ENCODE assay signal across 8 cellular contexts in genomic region chr20:3276400-3277015, GRCh38. TPM values are rescaled to one million over a fixed set of nuclear protein-coding genes. Genes with fewer than 3 reads are reported as not detected.
DNase-seq lines count a peak whose midpoint lies in the region; ATAC-seq, FAIRE-seq and TF ChIP-seq lines count a peak whose summit lies in the region.

No MANE protein-coding gene starts in this region.

- no peak overlapping the region for H3K4me2 ChIP-seq in HepG2 (ENCODE audit: low read depth, low read length)

- H3K79me2 ChIP-seq in HepG2 (ENCODE audit: insufficient read depth, low read length): no peaks in the 10 kb centered on the region

- no peaks in the 10 kb centered on the region for H3K9me3 ChIP-seq in WERI-Rb-1 (ENCODE audit: severe bottlenecking)
- H3K9me3 ChIP-seq in HepG2 (ENCODE audit: low read length): no peaks in the 10 kb centered on the region

- H3K27ac ChIP-seq in WERI-Rb-1 (peak overlapping the region; percentile 34), HepG2 (ENCODE audit: extremely low read length, insufficient read depth, low read length) (no peak overlapping the region)

- no peak for TF ChIP-seq POLR2A in HepG2 (IDR thresholded peaks at IDR 0.05; ENCODE audit: insufficient read depth in 1 of 2, low read depth in 2 of 2, low read length in 2 of 2)

- TF ChIP-seq CTCF in LNCaP clone FGC (IDR thresholded peaks at IDR 0.05; ENCODE audit: control insufficient read depth, extremely low read depth, insufficient read depth) (peak; percentile 39), WERI-Rb-1 (IDR thresholded peaks at IDR 0.05; ENCODE audit: low read depth, low read length) (peak; percentile 83), HepG2 (CRISPR knock-in tag; IDR thresholded peaks at IDR 0.05) (peak; percentile 87)

- H3K4me3 ChIP-seq in LNCaP clone FGC (ENCODE audit: low read depth, low read length): no peak overlapping the region
- H3K4me3 ChIP-seq in WERI-Rb-1 (ENCODE audit: low read depth, low read length): no peak overlapping the region
- no peak overlapping the region for H3K4me3 ChIP-seq in HepG2 (replicated peaks in 1 of 3; ENCODE audit: insufficient read depth in 1 of 3, low read depth in 2 of 3, low read length in 3 of 3)

- H3K27me3 ChIP-seq in WERI-Rb-1 (ENCODE audit: insufficient read depth, low read depth, severe bottlenecking) (no peaks in the 10 kb centered on the region), HepG2 (ENCODE audit: control insufficient read depth in 1 of 2, insufficient read depth in 2 of 2, low read length in 2 of 2) (no peaks in the 10 kb centered on the region)

- H3K36me3 ChIP-seq in WERI-Rb-1 (peaks cover 4% of the 10 kb centered on the region), HepG2 (replicated peaks in 1 of 2; ENCODE audit: control insufficient read depth in 1 of 2, insufficient read depth in 2 of 2, low read length in 2 of 2) (peaks cover 14 to 23% of the 10 kb centered on the region in 2 experiments)

- in situ Hi-C loops in HepG2 (cut with HindIII; ENCODE audit: extremely low pct_ligation_motif_present, low pct_unique_long_range_greater_than_20kb): no loop called here

- TF ChIP-seq EP300 in HepG2 (IDR thresholded peaks at IDR 0.05; ENCODE audit: low read depth in 2 of 2, low read length in 2 of 2) (no peak), HepG2 (CRISPR knock-in tag; IDR thresholded peaks at IDR 0.05; ENCODE audit: borderline replicate concordance) (no peak)

- peak; percentile 67 for TF ChIP-seq RAD21 in HepG2 (CRISPR knock-in tag; IDR thresholded peaks at IDR 0.05)

- H2AFZ ChIP-seq in HepG2 (ENCODE audit: low read length): no peak overlapping the region

- DNase-seq in DMS53 (lab: John Stamatoyannopoulos, UW) (peak; percentile 76), LNCaP clone FGC (ENCODE audit: low read depth) (no peak), WERI-Rb-1 (peak; percentile 54), HepG2 (ENCODE audit: low spot score) (peak; percentile 68), NCI-H187 treated with DMSO at 0.1 percent for 48 hours (lab: John Stamatoyannopoulos, UW) (no peak)
- no peak for DNase-seq in activated CD4-positive, CD25-positive, alpha-beta regulatory T cell treated with anti-CD3 and anti-CD28 coated beads, Interleukin-2, amount 50 U/mL, for 72 hours

- no peaks in the 10 kb centered on the region for H3K4me1 ChIP-seq in HepG2 (ENCODE audit: insufficient read depth, low read length)

- CTCF ChIA-PET in HepG2 (lab: Yijun Ruan, JAX; ENCODE audit: low intra/inter-chr PET ratio, low total read pairs): interaction anchor here (0.8 to 1.8 kb wide), 4 partner anchors 27 to 223 kb away, joined by 3 to 19 read pairs (median 6); no protein-coding TSS in a partner anchor

- no peak overlapping the region for H3K9ac ChIP-seq in HepG2 (ENCODE audit: insufficient read depth, low read depth, low read length)

- no peaks in the 10 kb centered on the region for H4K20me1 ChIP-seq in HepG2 (ENCODE audit: insufficient read depth, low read length)

- POLR2A ChIA-PET in HepG2 (lab: Yijun Ruan, JAX): interaction anchor here (1.0 kb wide), 1 partner anchor 54 kb away, joined by 4 read pairs; no protein-coding TSS in a partner anchor

- BruUV-seq in HepG2 (replicated peaks; lab: Mats Ljungman, UMichigan): no TSS peak

- intact Hi-C loops in HepG2 (cut with micrococcal nuclease; ENCODE audit: unreplicated experiment): loop anchor here (1.0 kb wide), 1 partner anchor 58 kb away; no protein-coding TSS in a partner anchor

- FAIRE-seq in HepG2 (lab: Jason Lieb, UNC): peak; percentile 79

- ATAC-seq in HepG2 (peak; percentile 87), HG03354 (IDR thresholded peaks at IDR 0.05; ENCODE audit: poor library complexity, severe bottlenecking, unreplicated experiment) (no peak), GM18868 (IDR thresholded peaks at IDR 0.05; ENCODE audit: unreplicated experiment) (no peak)

- WGBS in HepG2 (ENCODE audit: low lambda C conversion rate): 26% methylated on average over 1 of the region's 1 CpG

TF ChIP-seq in HepG2, 621 proteins besides CTCF, POLR2A, EP300 and RAD21 (continues in another document):
- TF ChIP-seq ZBED4 (CRISPR knock-in tag; IDR thresholded peaks at IDR 0.05; ENCODE audit: borderline replicate concordance) (no peak), GATAD2A (CRISPR knock-in tag; IDR thresholded peaks at IDR 0.05) (0 out of 2 replicates have a peak, but pooled peaks have one; percentile 23), CHD4 (IDR thresholded peaks at IDR 0.05; ENCODE audit: borderline replicate concordance, low read length) (no peak), SALL2 (CRISPR knock-in tag; IDR thresholded peaks at IDR 0.05) (no peak), CHCHD3 (CRISPR knock-in tag; IDR thresholded peaks at IDR 0.05) (0 out of 2 replicates have a peak, but pooled peaks have one; percentile 34), RBM39 (IDR thresholded peaks at IDR 0.05; ENCODE audit: low read depth, low read length, poor library complexity, severe bottlenecking) (no peak), CENPX (CRISPR knock-in tag; IDR thresholded peaks at IDR 0.05) (no peak), SMC3 (IDR thresholded peaks at IDR 0.05; ENCODE audit: low read length) (peak; percentile 62; the same call in 1 of the 2 replicates), GABPB1 (CRISPR knock-in tag; IDR thresholded peaks at IDR 0.05) (no peak), RBAK (CRISPR knock-in tag; IDR thresholded peaks at IDR 0.05) (0 out of 2 replicates have a peak, but pooled peaks have one; percentile 19), ZBTB7B (CRISPR knock-in tag; IDR thresholded peaks at IDR 0.05) (no peak), ZBTB46 (CRISPR knock-in tag; IDR thresholded peaks at IDR 0.05; ENCODE audit: borderline replicate concordance) (no peak), ZFP62 (CRISPR knock-in tag; IDR thresholded peaks at IDR 0.05) (no peak), ELF1 (CRISPR knock-in tag; IDR thresholded peaks at IDR 0.05) (peak; percentile 24; the same call in 1 of the 2 replicates)

RNA-seq across cellular contexts. Expression of gene SLC4A11, which starts 37.5 kb away (rescaled TPM):
- 1.1 and 3.9 TPM in 2 replicates for total RNA-seq in HepG2 (2016; rRNA removed; fragmentation: Illumina TruSeq; extraction: Trizol)
- 0.30 and 1.1 TPM in 2 replicates for total RNA-seq in HepG2 (2016; cell fraction: cytosol; rRNA removed; fragmentation: Illumina TruSeq; extraction: Trizol; ENCODE audit: low read depth)
- 0.82 and 4.9 TPM in 2 replicates for total RNA-seq in HepG2 (2016; cell fraction: insoluble cytoplasmic fraction; rRNA removed; fragmentation: Illumina TruSeq; extraction: Trizol)
- 1.4 and 1.8 TPM in 2 replicates for total RNA-seq in HepG2 (2016; cell fraction: membrane; rRNA removed; fragmentation: Illumina TruSeq; extraction: Trizol)
- total RNA-seq in HepG2 (2016; cell fraction: nucleus; rRNA removed; fragmentation: Illumina TruSeq; extraction: Trizol): 5.0 and 8.1 TPM in 2 replicates
- polyA plus RNA-seq in HepG2 (2011; rRNA removed): 24.7 and 27.0 TPM in 2 replicates
- polyA plus RNA-seq in HepG2 (2011; cell fraction: cytosol; rRNA removed): 6.2 and 8.6 TPM in 2 replicates
- polyA plus RNA-seq in HepG2 (2011; cell fraction: nucleus; rRNA removed): 212 and 304 TPM in 2 replicates
- 9.7 and 13.8 TPM in 2 replicates for polyA plus RNA-seq in HepG2 (2012)
- 0.50 and 0.84 TPM in 2 replicates for polyA plus RNA-seq in HepG2 (2016; cell fraction: cytosol; fragmentation: Illumina TruSeq; extraction: Trizol; ENCODE audit: low read depth)
- 1.1 and 1.8 TPM in 2 replicates for polyA plus RNA-seq in HepG2 (2016; cell fraction: insoluble cytoplasmic fraction; fragmentation: Illumina TruSeq; extraction: Trizol; ENCODE audit: low read depth)
- polyA plus RNA-seq in HepG2 (2016; cell fraction: membrane; fragmentation: Illumina TruSeq; extraction: Trizol; ENCODE audit: low read depth): 0.65 and 0.70 TPM in 2 replicates
- 16.5 and 18.2 TPM in 2 replicates for polyA plus RNA-seq in HepG2 (2016; cell fraction: nucleus; fragmentation: Illumina TruSeq; extraction: Trizol; ENCODE audit: insufficient read depth, low read depth)
- 1.9 and 33.5 TPM in 2 replicates for polyA minus RNA-seq in HepG2 (2011; rRNA and poly(A)+ RNA removed; ENCODE audit: low replicate concordance)
- polyA minus RNA-seq in HepG2 (2011; cell fraction: cytosol; rRNA and poly(A)+ RNA removed): 10.2 and 17.1 TPM in 2 replicates
- polyA minus RNA-seq in HepG2 (2011; cell fraction: nucleus; rRNA and poly(A)+ RNA removed): 44.0 and 47.5 TPM in 2 replicates

Comparison
In these comparisons a context has a peak if more than half of its experiments do, and no peak if none do; other contexts are left out.
1. DNase-seq: peak in DMS53 (single experiment), WERI-Rb-1 (single experiment) and HepG2 (single experiment); none in LNCaP clone FGC (single experiment), NCI-H187 treated with DMSO at 0.1 percent for 48 hours (single experiment) and activated CD4-positive, CD25-positive, alpha-beta regulatory T cell treated with anti-CD3 and anti-CD28 coated beads, Interleukin-2, amount 50 U/mL, for 72 hours (single experiment).
2. Peak in every context shown above with its lines, with median percentiles within 50 percentile points of each other: CTCF ChIP-seq.